19 cellular contexts compared by ENCODE assay signal in genomic region chr2:211174631-211175030, GRCh38.
DNase-seq lines count a peak whose midpoint lies in the region; ATAC-seq and TF ChIP-seq lines count a peak whose summit lies in the region.
"Had no signal": no experiment of that assay in that cellular context is flagged by ENCODE, and none has a peak within 500 bp of the region (broad histone marks: within the 10 kb centered on the region; RNA-seq: fewer than 3 reads in every experiment).

No MANE protein-coding gene starts in this region.

- DNase-seq in G401 (ENCODE audit: low spot score) (peak; percentile 70), left lung (no peak), hypothalamus (lab: John Stamatoyannopoulos, UW) (no peak)
- DNase-seq in activated naive CD4-positive, alpha-beta T cell treated with Interleukin-2 at 50 U/mL for 16 hours: no peak
- DNase-seq: Caco-2; CD4-positive, CD25-positive, alpha-beta regulatory T cell; CD8-positive, alpha-beta T cell; DMS153; DND-41; GDM1; H9 had no signal

- H4K20me1 ChIP-seq in OCI-LY3 (ENCODE audit: insufficient read depth, low read length): no peaks in the 10 kb centered on the region
- H4K20me1 ChIP-seq: BLaER1 had no signal

- H3K27me3 ChIP-seq in OCI-LY3 (ENCODE audit: low read depth, low read length) (no peaks in the 10 kb centered on the region), left lung (no peaks in the 10 kb centered on the region)
- H3K27me3 ChIP-seq: BLaER1 had no signal

- no peaks in the 10 kb centered on the region for H3K79me2 ChIP-seq in OCI-LY3 (ENCODE audit: low read length)

- no peak for TF ChIP-seq CTCF in OCI-LY3 (IDR thresholded peaks at IDR 0.05; ENCODE audit: low read depth, low read length)
- no peak for TF ChIP-seq CTCF in left lung (IDR thresholded peaks at IDR 0.05)

- H3K4me3 ChIP-seq in OCI-LY3 (ENCODE audit: low read length) (no peak overlapping the region), left lung (no peak overlapping the region)
- H3K4me3 ChIP-seq: BLaER1, GM12878, GM23338 had no signal

- H3K27ac ChIP-seq in OCI-LY3 (ENCODE audit: low read length): no peak overlapping the region
- H3K27ac ChIP-seq in left lung: no peak overlapping the region
- H3K27ac ChIP-seq: 22Rv1, BLaER1, C4-2B had no signal

- H3K36me3 ChIP-seq in OCI-LY3 (replicated peaks; ENCODE audit: low read depth, low read length) (no peaks in the 10 kb centered on the region), left lung (no peaks in the 10 kb centered on the region)
- H3K36me3 ChIP-seq: BLaER1 had no signal

- H2AFZ ChIP-seq in OCI-LY3 (ENCODE audit: low read depth, low read length): peak overlapping the region; percentile 19
- H2AFZ ChIP-seq: GM23338 had no signal

- intact Hi-C loops in left lung (cut with DNase I): no loop called here

- H3K9me3 ChIP-seq in OCI-LY3 (ENCODE audit: insufficient read depth, low read length) (no peaks in the 10 kb centered on the region), left lung (no peaks in the 10 kb centered on the region)
- H3K9me3 ChIP-seq: BLaER1, Caco-2 had no signal

- H3K4me1 ChIP-seq in OCI-LY3 (ENCODE audit: low read length) (peaks cover 5% of the 10 kb centered on the region; the same call in 1 of the 2 replicates), left lung (no peaks in the 10 kb centered on the region)
- H3K4me1 ChIP-seq: BLaER1, Caco-2 had no signal

- H3K4me2 ChIP-seq in OCI-LY3 (ENCODE audit: low read length): no peak overlapping the region
- H3K4me2 ChIP-seq: BLaER1, GM23338 had no signal

- ATAC-seq in left lung (peak; percentile 29), HG02981 (IDR thresholded peaks at IDR 0.05; ENCODE audit: unreplicated experiment) (no peak)
- ATAC-seq: CD8-positive, alpha-beta T cell; GM12878; GM23338; HCT116 had no signal

- in situ Hi-C loops in G401 (cut with HindIII; ENCODE audit: low sequenced_read_pairs): no loop called here

- no peak overlapping the region for H3K9ac ChIP-seq in OCI-LY3 (ENCODE audit: low read length)
- H3K9ac ChIP-seq: BLaER1 had no signal
